16 cellular contexts compared by ENCODE assay signal in the genomic region with DNA sequence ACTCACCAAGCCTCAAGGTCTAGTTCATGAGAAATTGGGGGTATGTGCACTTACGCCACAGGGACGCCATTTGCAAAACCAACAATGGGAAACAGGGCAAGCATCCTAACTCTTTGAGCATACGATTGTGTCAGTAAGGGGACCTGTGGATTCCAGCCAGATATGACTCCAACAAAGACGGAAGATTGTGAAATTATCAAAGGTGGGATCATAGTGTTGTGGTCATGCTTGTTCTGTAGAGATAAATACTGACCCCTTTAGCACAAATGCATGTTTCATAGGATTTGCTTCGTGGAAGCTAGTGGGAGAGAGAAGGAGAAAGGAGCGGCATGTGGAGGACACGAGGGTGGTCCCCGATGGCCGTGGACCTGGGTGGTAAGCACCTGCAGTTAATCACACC. TPM values are rescaled to one million over a fixed set of nuclear protein-coding genes. Genes with fewer than 3 reads are reported as not detected.
DNase-seq lines count a peak whose midpoint lies in the region; ATAC-seq lines count a peak whose summit lies in the region.
"Had no signal": no experiment of that assay in that cellular context is flagged by ENCODE, and none has a peak within 500 bp of the region (broad histone marks: within the 10 kb centered on the region; RNA-seq: fewer than 3 reads in every experiment).

No MANE protein-coding gene starts in this region.

- CTCF ChIA-PET in CD4-positive, alpha-beta memory T cell (lab: Charles Lee; ENCODE audit: partially characterized antibody): interaction anchor here (0.9 to 1.2 kb wide), 3 partner anchors 9 to 89 kb away, joined by 3 read pairs; no protein-coding TSS in a partner anchor

- H3K4me3 Mint-ChIP-seq in CD4-positive, alpha-beta memory T cell: peak overlapping the region in 2 of 8 donors; percentile 21 to 61
- H3K4me3 Mint-ChIP-seq in activated T-helper 1 cell treated with anti-CD3 and anti-CD28 coated beads, Interleukin-12 subunit alpha, Interleukin-12 subunit beta, Interleukin-2, Interleukin-4 antibody, amounts not matched to agents 30 ng/mL and 10 ng/mL and 1 ng/mL, durations not matched to agents 14 hours and 24 hours and 36 hours: no peak overlapping the region
- H3K4me3 Mint-ChIP-seq in memory B cell: peak overlapping the region; percentile 33

- H3K27me3 Mint-ChIP-seq in CD4-positive, alpha-beta memory T cell: no peaks in the 10 kb centered on the region
- H3K27me3 Mint-ChIP-seq in activated T-helper 1 cell treated with anti-CD3 and anti-CD28 coated beads, Interleukin-12 subunit alpha, Interleukin-12 subunit beta, Interleukin-2, Interleukin-4 antibody, amounts not matched to agents 30 ng/mL and 10 ng/mL and 1 ng/mL, durations not matched to agents 14 hours and 24 hours and 36 hours (ENCODE audit: insufficient read depth): no peaks in the 10 kb centered on the region
- no peaks in the 10 kb centered on the region for H3K27me3 Mint-ChIP-seq in memory B cell

- no peak overlapping the region for H3K9ac ChIP-seq in BLaER1 treated with 17β-estradiol and CSF1 and Interleukin-3, amounts not matched to agents 10 nM and 100 nM

- POLR2A ChIA-PET in CD4-positive, alpha-beta memory T cell (lab: Charles Lee; ENCODE audit: partially characterized antibody): interaction anchor here (1.0 to 1.9 kb wide), 2 partner anchors 15 to 17 kb away, joined by 3 to 8 read pairs; no protein-coding TSS in a partner anchor

- peak overlapping the region; percentile 48 to 77 (median 61); a peak in 12 of 22 replicates for H3K4me2 ChIP-seq in BLaER1 treated with 17β-estradiol and CSF1 and Interleukin-3, amounts not matched to agents 10 nM and 100 nM

- H3K4me1 ChIP-seq in BLaER1 treated with 17β-estradiol and CSF1 and Interleukin-3, amounts not matched to agents 10 nM and 100 nM: peaks cover 54 to 79% (median 65%) of the 10 kb centered on the region in 10 experiments
- H3K4me1 ChIP-seq in CD4-positive, alpha-beta memory T cell (ENCODE audit: insufficient read depth, low read length): peaks cover 54% of the 10 kb centered on the region
- H3K4me1 ChIP-seq: uterus had no signal

- H3K9me3 Mint-ChIP-seq in CD4-positive, alpha-beta memory T cell: no peaks in the 10 kb centered on the region
- H3K9me3 Mint-ChIP-seq in activated T-helper 1 cell treated with anti-CD3 and anti-CD28 coated beads, Interleukin-12 subunit alpha, Interleukin-12 subunit beta, Interleukin-2, Interleukin-4 antibody, amounts not matched to agents 30 ng/mL and 10 ng/mL and 1 ng/mL, durations not matched to agents 14 hours and 24 hours and 36 hours: no peaks in the 10 kb centered on the region
- H3K9me3 Mint-ChIP-seq in memory B cell: no peaks in the 10 kb centered on the region

- peaks cover 7 to 20% of the 10 kb centered on the region in 2 donors for H3K36me3 Mint-ChIP-seq in CD4-positive, alpha-beta memory T cell
- H3K36me3 Mint-ChIP-seq in activated T-helper 1 cell treated with anti-CD3 and anti-CD28 coated beads, Interleukin-12 subunit alpha, Interleukin-12 subunit beta, Interleukin-2, Interleukin-4 antibody, amounts not matched to agents 30 ng/mL and 10 ng/mL and 1 ng/mL, durations not matched to agents 14 hours and 24 hours and 36 hours (ENCODE audit: low read depth): peaks cover 20% of the 10 kb centered on the region
- peaks cover 6% of the 10 kb centered on the region for H3K36me3 Mint-ChIP-seq in memory B cell

- intact Hi-C loops in CD4-positive, alpha-beta memory T cell (cut with micrococcal nuclease): no loop called here
- intact Hi-C loops in activated T-helper 1 cell treated with anti-CD3 and anti-CD28 coated beads, Interleukin-12 subunit alpha, Interleukin-12 subunit beta, Interleukin-2, Interleukin-4 antibody, amounts not matched to agents 30 ng/mL and 10 ng/mL and 1 ng/mL, durations not matched to agents 14 hours and 24 hours and 36 hours (cut with micrococcal nuclease): no loop called here
- intact Hi-C loops in left colon (cut with DNase I, micrococcal nuclease): no loop called here

- H3K27ac Mint-ChIP-seq in CD4-positive, alpha-beta memory T cell: peak overlapping the region; percentile 4 to 96 (median 88)
- H3K27ac Mint-ChIP-seq in activated T-helper 1 cell treated with anti-CD3 and anti-CD28 coated beads, Interleukin-12 subunit alpha, Interleukin-12 subunit beta, Interleukin-2, Interleukin-4 antibody, amounts not matched to agents 30 ng/mL and 10 ng/mL and 1 ng/mL, durations not matched to agents 14 hours and 24 hours and 36 hours: peak overlapping the region; percentile 1
- peak overlapping the region; percentile 64 for H3K27ac Mint-ChIP-seq in memory B cell

- H4K20me1 ChIP-seq in BLaER1 treated with 17β-estradiol and CSF1 and Interleukin-3, amounts not matched to agents 10 nM and 100 nM: peaks cover 96 to 100% (median 100%) of the 10 kb centered on the region in 11 experiments

- ATAC-seq in memory B cell (ENCODE audit: low read depth) (no peak), left colon (no peak)

- peak overlapping the region in 2 of 11 experiments; percentile 54 to 56; a peak in 1 of 22 replicates for H3K27ac ChIP-seq in BLaER1 treated with 17β-estradiol and CSF1 and Interleukin-3, amounts not matched to agents 10 nM and 100 nM
- no peak overlapping the region for H3K27ac ChIP-seq in CD4-positive, alpha-beta memory T cell (ENCODE audit: low read depth, low read length)
- H3K27ac ChIP-seq: esophagus muscularis mucosa, uterus had no signal

- no peaks in the 10 kb centered on the region for H3K27me3 ChIP-seq in BLaER1 treated with 17β-estradiol and CSF1 and Interleukin-3, amounts not matched to agents 10 nM and 100 nM
- H3K27me3 ChIP-seq in CD4-positive, alpha-beta memory T cell (ENCODE audit: insufficient read depth, low read length): no peaks in the 10 kb centered on the region
- H3K27me3 ChIP-seq: esophagus muscularis mucosa, uterus had no signal

- no peak overlapping the region for H3K4me3 ChIP-seq in BLaER1 treated with 17β-estradiol and CSF1 and Interleukin-3, amounts not matched to agents 10 nM and 100 nM
- no peak overlapping the region for H3K4me3 ChIP-seq in CD4-positive, alpha-beta memory T cell (ENCODE audit: low read length in 2 of 2)
- H3K4me3 ChIP-seq: esophagus muscularis mucosa, uterus had no signal

- H3K36me3 ChIP-seq in BLaER1 treated with 17β-estradiol and CSF1 and Interleukin-3, amounts not matched to agents 10 nM and 100 nM: peaks cover 13 to 85% (median 66%) of the 10 kb centered on the region in 11 experiments; a peak in 19 of 22 replicates
- H3K36me3 ChIP-seq in CD4-positive, alpha-beta memory T cell (ENCODE audit: insufficient read depth, low read length): no peaks in the 10 kb centered on the region
- H3K36me3 ChIP-seq: uterus had no signal

- peaks cover 48 to 82% (median 66%) of the 10 kb centered on the region in 4 donors for H3K4me1 Mint-ChIP-seq in CD4-positive, alpha-beta memory T cell
- H3K4me1 Mint-ChIP-seq in activated T-helper 1 cell treated with anti-CD3 and anti-CD28 coated beads, Interleukin-12 subunit alpha, Interleukin-12 subunit beta, Interleukin-2, Interleukin-4 antibody, amounts not matched to agents 30 ng/mL and 10 ng/mL and 1 ng/mL, durations not matched to agents 14 hours and 24 hours and 36 hours (ENCODE audit: low read depth): peaks cover 69% of the 10 kb centered on the region
- H3K4me1 Mint-ChIP-seq in memory B cell: peaks cover 48% of the 10 kb centered on the region

- no peaks in the 10 kb centered on the region for H3K9me3 ChIP-seq in BLaER1 treated with 17β-estradiol and CSF1 and Interleukin-3, amounts not matched to agents 10 nM and 100 nM (replicated peaks in 1 of 11)
- no peaks in the 10 kb centered on the region for H3K9me3 ChIP-seq in CD4-positive, alpha-beta memory T cell (ENCODE audit: control insufficient read depth in 1 of 2, low read length in 2 of 2)
- H3K9me3 ChIP-seq: esophagus muscularis mucosa, uterus had no signal

- no peak for DNase-seq in CD4-positive, alpha-beta memory T cell
- DNase-seq in activated T-helper 1 cell treated with anti-CD3 and anti-CD28 coated beads, Interleukin-12 subunit alpha, Interleukin-12 subunit beta, Interleukin-2, Interleukin-4 antibody, amounts not matched to agents 30 ng/mL and 10 ng/mL and 1 ng/mL, durations not matched to agents 14 hours and 24 hours and 36 hours (ENCODE audit: low spot score): no peak
- DNase-seq in memory B cell (ENCODE audit: low spot score in 2 of 2) (no peak), T1000 (lab: John Stamatoyannopoulos, UW) (no peak), left colon (no peak)
- no peak for DNase-seq in stimulated activated CD4-positive, alpha-beta T cell treated with anti-CD3 and anti-CD28 coated beads, Interleukin-1b, Interleukin-23, amount 100 ng/mL, for 48 hours
- DNase-seq: activated CD4-positive, CD25-positive, alpha-beta regulatory T cell; amniotic stem cell; NCI-H1092; NCI-H2081; NCI-H510A; substantia nigra; SW 1271; uterus had no signal

RNA-seq across cellular contexts. Expression of a gene that starts 37.8 kb away (rescaled TPM):
- 100 to 1,000 TPM; 101 to 108 TPM for total RNA-seq in CD4-positive, alpha-beta memory T cell
- 10 to 100 TPM in 1 of 2 donors, 1 to 10 TPM in 1; 3.8 to 30.6 TPM for polyA plus RNA-seq in CD4-positive, alpha-beta memory T cell
- 139 and 142 TPM in 2 replicates for total RNA-seq in activated T-helper 1 cell treated with anti-CD3 and anti-CD28 coated beads, Interleukin-12 subunit alpha, Interleukin-12 subunit beta, Interleukin-2, Interleukin-4 antibody, amounts not matched to agents 30 ng/mL and 10 ng/mL and 1 ng/mL, durations not matched to agents 14 hours and 24 hours and 36 hours
- 100 to 1,000 TPM; 104 to 135 TPM for total RNA-seq in left colon

Comparison
In these comparisons a context has a peak if more than half of its experiments do, and no peak if none do; other contexts are left out.
1. H3K27ac Mint-ChIP-seq: peak in every context shown above with its lines; median percentile 88 in CD4-positive, alpha-beta memory T cell; 64 in memory B cell; 1 in activated T-helper 1 cell treated with anti-CD3 and anti-CD28 coated beads, Interleukin-12 subunit alpha, Interleukin-12 subunit beta, Interleukin-2, Interleukin-4 antibody, amounts not matched to agents 30 ng/mL and 10 ng/mL and 1 ng/mL, durations not matched to agents 14 hours and 24 hours and 36 hours.